1 cellular context compared by ENCODE assay signal in the genomic region with DNA sequence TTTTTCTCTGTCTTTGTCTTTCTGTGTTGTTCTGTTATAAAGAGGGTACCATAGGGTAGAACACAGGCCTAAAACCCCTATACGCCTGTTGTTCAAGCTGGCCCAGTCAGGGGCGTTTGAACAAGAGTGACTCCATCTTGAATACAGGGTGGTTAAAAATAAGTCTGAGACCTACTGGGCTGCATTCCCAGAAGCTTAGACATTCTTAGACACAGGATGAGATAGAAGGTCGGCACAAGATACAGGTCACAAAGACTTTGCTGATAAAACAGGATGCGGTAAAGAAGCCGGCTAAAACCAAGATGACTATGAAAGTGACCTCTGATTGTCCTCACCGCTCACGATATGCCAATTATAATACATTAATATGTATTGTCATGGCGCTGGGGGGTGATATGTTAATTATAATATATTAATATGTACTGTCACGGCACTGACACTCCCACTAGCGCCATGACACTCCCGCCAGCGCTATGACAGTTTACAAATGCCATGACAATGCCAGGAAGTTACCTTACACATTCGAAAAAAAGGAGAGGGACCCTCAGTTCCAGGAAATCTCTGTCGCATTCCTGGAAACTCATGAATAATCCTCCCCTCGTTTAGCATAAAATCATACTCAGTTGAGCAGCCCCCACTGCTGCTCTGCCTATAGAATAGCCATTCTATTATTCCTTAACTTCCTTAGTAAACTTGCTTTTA.
TF ChIP-seq lines count a peak whose summit lies in the region.

No MANE protein-coding gene starts in this region.

TF ChIP-seq in K562, 482 proteins besides CTCF, POLR2A, EP300 and RAD21 (continues in another document):
- TF ChIP-seq GTF2A2 (tag; IDR thresholded peaks at IDR 0.05), result peak; percentile 99
- TF ChIP-seq HDAC2 (IDR thresholded peaks at IDR 0.05), result peak; percentile 25; the same call in 1 of the 2 replicates
- no peak for TF ChIP-seq TFAM (CRISPR knock-in tag; conservative IDR thresholded peaks at IDR 0.05)
- peak; percentile 100 for TF ChIP-seq ZNF311 (CRISPR knock-in tag; IDR thresholded peaks at IDR 0.05)
- no peak for TF ChIP-seq HDAC1 (IDR thresholded peaks at IDR 0.05)
- peak; percentile 100 for TF ChIP-seq TCFL5 (CRISPR knock-in tag; conservative IDR thresholded peaks at IDR 0.05)
- TF ChIP-seq MTA3 (IDR thresholded peaks at IDR 0.05; ENCODE audit: borderline replicate concordance), result no peak
- TF ChIP-seq ZC3H11A (IDR thresholded peaks at IDR 0.05; ENCODE audit: low read depth, low read length), result no peak
- TF ChIP-seq BRF1 (IDR thresholded peaks at IDR 0.05; ENCODE audit: borderline replicate concordance, extremely low read depth, insufficient read length), result no peak
- TF ChIP-seq, protein P1, sequence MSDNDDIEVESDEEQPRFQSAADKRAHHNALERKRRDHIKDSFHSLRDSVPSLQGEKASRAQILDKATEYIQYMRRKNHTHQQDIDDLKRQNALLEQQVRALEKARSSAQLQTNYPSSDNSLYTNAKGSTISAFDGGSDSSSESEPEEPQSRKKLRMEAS (CRISPR knock-in tag; IDR thresholded peaks at IDR 0.05), result no peak
- TF ChIP-seq ZNF384 (IDR thresholded peaks at IDR 0.05; ENCODE audit: low read depth, low read length), result no peak
- peak; percentile 95 for TF ChIP-seq ZNF699 (CRISPR knock-in tag; IDR thresholded peaks at IDR 0.05; ENCODE audit: insufficient replicate concordance)
- TF ChIP-seq, protein P2, sequence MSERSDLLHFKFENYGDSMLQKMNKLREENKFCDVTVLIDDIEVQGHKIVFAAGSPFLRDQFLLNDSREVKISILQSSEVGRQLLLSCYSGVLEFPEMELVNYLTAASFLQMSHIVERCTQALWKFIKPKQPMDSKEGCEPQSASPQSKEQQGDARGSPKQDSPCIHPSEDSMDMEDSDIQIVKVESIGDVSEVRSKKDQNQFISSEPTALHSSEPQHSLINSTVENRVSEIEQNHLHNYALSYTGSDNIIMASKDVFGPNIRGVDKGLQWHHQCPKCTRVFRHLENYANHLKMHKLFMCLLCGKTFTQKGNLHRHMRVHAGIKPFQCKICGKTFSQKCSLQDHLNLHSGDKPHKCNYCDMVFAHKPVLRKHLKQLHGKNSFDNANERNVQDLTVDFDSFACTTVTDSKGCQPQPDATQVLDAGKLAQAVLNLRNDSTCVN (CRISPR knock-in tag; IDR thresholded peaks at IDR 0.05), result peak; percentile 99
- no peak for TF ChIP-seq MTA2 (IDR thresholded peaks at IDR 0.05; ENCODE audit: low read depth)
- TF ChIP-seq, protein P3, sequence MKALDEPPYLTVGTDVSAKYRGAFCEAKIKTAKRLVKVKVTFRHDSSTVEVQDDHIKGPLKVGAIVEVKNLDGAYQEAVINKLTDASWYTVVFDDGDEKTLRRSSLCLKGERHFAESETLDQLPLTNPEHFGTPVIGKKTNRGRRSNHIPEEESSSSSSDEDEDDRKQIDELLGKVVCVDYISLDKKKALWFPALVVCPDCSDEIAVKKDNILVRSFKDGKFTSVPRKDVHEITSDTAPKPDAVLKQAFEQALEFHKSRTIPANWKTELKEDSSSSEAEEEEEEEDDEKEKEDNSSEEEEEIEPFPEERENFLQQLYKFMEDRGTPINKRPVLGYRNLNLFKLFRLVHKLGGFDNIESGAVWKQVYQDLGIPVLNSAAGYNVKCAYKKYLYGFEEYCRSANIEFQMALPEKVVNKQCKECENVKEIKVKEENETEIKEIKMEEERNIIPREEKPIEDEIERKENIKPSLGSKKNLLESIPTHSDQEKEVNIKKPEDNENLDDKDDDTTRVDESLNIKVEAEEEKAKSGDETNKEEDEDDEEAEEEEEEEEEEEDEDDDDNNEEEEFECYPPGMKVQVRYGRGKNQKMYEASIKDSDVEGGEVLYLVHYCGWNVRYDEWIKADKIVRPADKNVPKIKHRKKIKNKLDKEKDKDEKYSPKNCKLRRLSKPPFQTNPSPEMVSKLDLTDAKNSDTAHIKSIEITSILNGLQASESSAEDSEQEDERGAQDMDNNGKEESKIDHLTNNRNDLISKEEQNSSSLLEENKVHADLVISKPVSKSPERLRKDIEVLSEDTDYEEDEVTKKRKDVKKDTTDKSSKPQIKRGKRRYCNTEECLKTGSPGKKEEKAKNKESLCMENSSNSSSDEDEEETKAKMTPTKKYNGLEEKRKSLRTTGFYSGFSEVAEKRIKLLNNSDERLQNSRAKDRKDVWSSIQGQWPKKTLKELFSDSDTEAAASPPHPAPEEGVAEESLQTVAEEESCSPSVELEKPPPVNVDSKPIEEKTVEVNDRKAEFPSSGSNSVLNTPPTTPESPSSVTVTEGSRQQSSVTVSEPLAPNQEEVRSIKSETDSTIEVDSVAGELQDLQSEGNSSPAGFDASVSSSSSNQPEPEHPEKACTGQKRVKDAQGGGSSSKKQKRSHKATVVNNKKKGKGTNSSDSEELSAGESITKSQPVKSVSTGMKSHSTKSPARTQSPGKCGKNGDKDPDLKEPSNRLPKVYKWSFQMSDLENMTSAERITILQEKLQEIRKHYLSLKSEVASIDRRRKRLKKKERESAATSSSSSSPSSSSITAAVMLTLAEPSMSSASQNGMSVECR (CRISPR knock-in tag; IDR thresholded peaks at IDR 0.05), result no peak
- no peak for TF ChIP-seq MCM5 (IDR thresholded peaks at IDR 0.05; ENCODE audit: low read depth)
- peak; percentile 100 for TF ChIP-seq BCL6 (CRISPR knock-in tag; IDR thresholded peaks at IDR 0.05)
- TF ChIP-seq FIP1L1 (IDR thresholded peaks at IDR 0.05; ENCODE audit: low read depth, low read length, poor library complexity, severe bottlenecking), result no peak
- peak; percentile 100 for TF ChIP-seq E2F3 (CRISPR knock-in tag; IDR thresholded peaks at IDR 0.05)
- no peak for TF ChIP-seq MCM2 (IDR thresholded peaks at IDR 0.05; ENCODE audit: low read depth)
- no peak for TF ChIP-seq NBN (IDR thresholded peaks at IDR 0.05; ENCODE audit: low read depth)
- TF ChIP-seq BRD4 (IDR thresholded peaks at IDR 0.05), result no peak
- no peak for TF ChIP-seq DACH1 (IDR thresholded peaks at IDR 0.05; ENCODE audit: partially characterized antibody)
- no peak for TF ChIP-seq FOXJ2 (tag; IDR thresholded peaks at IDR 0.05)
- TF ChIP-seq ZNF507 (tag; conservative IDR thresholded peaks at IDR 0.05), result peak; percentile 86
- no peak for TF ChIP-seq RFX5 (IDR thresholded peaks at IDR 0.05; ENCODE audit: low read depth, low read length)
- TF ChIP-seq KLF6 (CRISPR knock-in tag; IDR thresholded peaks at IDR 0.05; ENCODE audit: borderline replicate concordance), result peak; percentile 100
- peak; percentile 97 for TF ChIP-seq ZNF134 (CRISPR knock-in tag; conservative IDR thresholded peaks at IDR 0.05)
- TF ChIP-seq ZNF785 (CRISPR knock-in tag; IDR thresholded peaks at IDR 0.05), result peak; percentile 99
- TF ChIP-seq ZNF551 (CRISPR knock-in tag; IDR thresholded peaks at IDR 0.05), result peak; percentile 98
- TF ChIP-seq STAG1 (CRISPR knock-in tag; IDR thresholded peaks at IDR 0.05; ENCODE audit: borderline replicate concordance), result no peak
- no peak for TF ChIP-seq U2AF2 (optimal IDR thresholded peaks at IDR 0.05; ENCODE audit: low read depth, low read length)
- no peak for TF ChIP-seq NR2C2 (CRISPR knock-in tag; IDR thresholded peaks at IDR 0.05)
- peak; percentile 94 for TF ChIP-seq NR2C2 (tag; IDR thresholded peaks at IDR 0.05)
- TF ChIP-seq NFIX (CRISPR knock-in tag; IDR thresholded peaks at IDR 0.05; ENCODE audit: low read depth), result peak; percentile 91
- TF ChIP-seq ZFP36 (IDR thresholded peaks at IDR 0.05; ENCODE audit: low read depth, low read length, partially characterized antibody), result no peak
- TF ChIP-seq ARID2 (IDR thresholded peaks at IDR 0.05), result no peak
- TF ChIP-seq PCBP1 (IDR thresholded peaks at IDR 0.05; ENCODE audit: low read depth, low read length, poor library complexity, severe bottlenecking), result no peak
- TF ChIP-seq NFATC3 (IDR thresholded peaks at IDR 0.05), result no peak
- no peak for TF ChIP-seq CEBPG (CRISPR knock-in tag; IDR thresholded peaks at IDR 0.05)
- TF ChIP-seq CEBPG (tag; conservative IDR thresholded peaks at IDR 0.05 in 1 of 2, IDR thresholded peaks at IDR 0.05 in 1 of 2), result peak; percentile 29 to 85; a peak in 3 of 4 replicates
- no peak for TF ChIP-seq ZNF274 (IDR thresholded peaks at IDR 0.05; ENCODE audit: borderline replicate concordance, low read depth, low read length)
- TF ChIP-seq ZNF79 (CRISPR knock-in tag; IDR thresholded peaks at IDR 0.05; ENCODE audit: low read depth), result peak; percentile 100
- TF ChIP-seq ZNF212 (CRISPR knock-in tag; IDR thresholded peaks at IDR 0.05), result peak; percentile 100
- TF ChIP-seq, protein P4, sequence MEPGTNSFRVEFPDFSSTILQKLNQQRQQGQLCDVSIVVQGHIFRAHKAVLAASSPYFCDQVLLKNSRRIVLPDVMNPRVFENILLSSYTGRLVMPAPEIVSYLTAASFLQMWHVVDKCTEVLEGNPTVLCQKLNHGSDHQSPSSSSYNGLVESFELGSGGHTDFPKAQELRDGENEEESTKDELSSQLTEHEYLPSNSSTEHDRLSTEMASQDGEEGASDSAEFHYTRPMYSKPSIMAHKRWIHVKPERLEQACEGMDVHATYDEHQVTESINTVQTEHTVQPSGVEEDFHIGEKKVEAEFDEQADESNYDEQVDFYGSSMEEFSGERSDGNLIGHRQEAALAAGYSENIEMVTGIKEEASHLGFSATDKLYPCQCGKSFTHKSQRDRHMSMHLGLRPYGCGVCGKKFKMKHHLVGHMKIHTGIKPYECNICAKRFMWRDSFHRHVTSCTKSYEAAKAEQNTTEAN (CRISPR knock-in tag; IDR thresholded peaks at IDR 0.05), result no peak
- TF ChIP-seq, protein P5, sequence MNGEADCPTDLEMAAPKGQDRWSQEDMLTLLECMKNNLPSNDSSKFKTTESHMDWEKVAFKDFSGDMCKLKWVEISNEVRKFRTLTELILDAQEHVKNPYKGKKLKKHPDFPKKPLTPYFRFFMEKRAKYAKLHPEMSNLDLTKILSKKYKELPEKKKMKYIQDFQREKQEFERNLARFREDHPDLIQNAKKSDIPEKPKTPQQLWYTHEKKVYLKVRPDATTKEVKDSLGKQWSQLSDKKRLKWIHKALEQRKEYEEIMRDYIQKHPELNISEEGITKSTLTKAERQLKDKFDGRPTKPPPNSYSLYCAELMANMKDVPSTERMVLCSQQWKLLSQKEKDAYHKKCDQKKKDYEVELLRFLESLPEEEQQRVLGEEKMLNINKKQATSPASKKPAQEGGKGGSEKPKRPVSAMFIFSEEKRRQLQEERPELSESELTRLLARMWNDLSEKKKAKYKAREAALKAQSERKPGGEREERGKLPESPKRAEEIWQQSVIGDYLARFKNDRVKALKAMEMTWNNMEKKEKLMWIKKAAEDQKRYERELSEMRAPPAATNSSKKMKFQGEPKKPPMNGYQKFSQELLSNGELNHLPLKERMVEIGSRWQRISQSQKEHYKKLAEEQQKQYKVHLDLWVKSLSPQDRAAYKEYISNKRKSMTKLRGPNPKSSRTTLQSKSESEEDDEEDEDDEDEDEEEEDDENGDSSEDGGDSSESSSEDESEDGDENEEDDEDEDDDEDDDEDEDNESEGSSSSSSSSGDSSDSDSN (IDR thresholded peaks at IDR 0.05; ENCODE audit: borderline replicate concordance in 1 of 2, low read depth in 2 of 2, low read length in 2 of 2), result no peak
- TF ChIP-seq, protein P6, sequence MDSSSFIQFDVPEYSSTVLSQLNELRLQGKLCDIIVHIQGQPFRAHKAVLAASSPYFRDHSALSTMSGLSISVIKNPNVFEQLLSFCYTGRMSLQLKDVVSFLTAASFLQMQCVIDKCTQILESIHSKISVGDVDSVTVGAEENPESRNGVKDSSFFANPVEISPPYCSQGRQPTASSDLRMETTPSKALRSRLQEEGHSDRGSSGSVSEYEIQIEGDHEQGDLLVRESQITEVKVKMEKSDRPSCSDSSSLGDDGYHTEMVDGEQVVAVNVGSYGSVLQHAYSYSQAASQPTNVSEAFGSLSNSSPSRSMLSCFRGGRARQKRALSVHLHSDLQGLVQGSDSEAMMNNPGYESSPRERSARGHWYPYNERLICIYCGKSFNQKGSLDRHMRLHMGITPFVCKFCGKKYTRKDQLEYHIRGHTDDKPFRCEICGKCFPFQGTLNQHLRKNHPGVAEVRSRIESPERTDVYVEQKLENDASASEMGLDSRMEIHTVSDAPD (CRISPR knock-in tag; IDR thresholded peaks at IDR 0.05), result peak; percentile 95
- TF ChIP-seq, protein P7, sequence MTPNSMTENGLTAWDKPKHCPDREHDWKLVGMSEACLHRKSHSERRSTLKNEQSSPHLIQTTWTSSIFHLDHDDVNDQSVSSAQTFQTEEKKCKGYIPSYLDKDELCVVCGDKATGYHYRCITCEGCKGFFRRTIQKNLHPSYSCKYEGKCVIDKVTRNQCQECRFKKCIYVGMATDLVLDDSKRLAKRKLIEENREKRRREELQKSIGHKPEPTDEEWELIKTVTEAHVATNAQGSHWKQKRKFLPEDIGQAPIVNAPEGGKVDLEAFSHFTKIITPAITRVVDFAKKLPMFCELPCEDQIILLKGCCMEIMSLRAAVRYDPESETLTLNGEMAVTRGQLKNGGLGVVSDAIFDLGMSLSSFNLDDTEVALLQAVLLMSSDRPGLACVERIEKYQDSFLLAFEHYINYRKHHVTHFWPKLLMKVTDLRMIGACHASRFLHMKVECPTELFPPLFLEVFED (CRISPR knock-in tag; conservative IDR thresholded peaks at IDR 0.05), result peak; percentile 99
- no peak for TF ChIP-seq CBFA2T2 (conservative IDR thresholded peaks at IDR 0.05)
- TF ChIP-seq, protein P8, sequence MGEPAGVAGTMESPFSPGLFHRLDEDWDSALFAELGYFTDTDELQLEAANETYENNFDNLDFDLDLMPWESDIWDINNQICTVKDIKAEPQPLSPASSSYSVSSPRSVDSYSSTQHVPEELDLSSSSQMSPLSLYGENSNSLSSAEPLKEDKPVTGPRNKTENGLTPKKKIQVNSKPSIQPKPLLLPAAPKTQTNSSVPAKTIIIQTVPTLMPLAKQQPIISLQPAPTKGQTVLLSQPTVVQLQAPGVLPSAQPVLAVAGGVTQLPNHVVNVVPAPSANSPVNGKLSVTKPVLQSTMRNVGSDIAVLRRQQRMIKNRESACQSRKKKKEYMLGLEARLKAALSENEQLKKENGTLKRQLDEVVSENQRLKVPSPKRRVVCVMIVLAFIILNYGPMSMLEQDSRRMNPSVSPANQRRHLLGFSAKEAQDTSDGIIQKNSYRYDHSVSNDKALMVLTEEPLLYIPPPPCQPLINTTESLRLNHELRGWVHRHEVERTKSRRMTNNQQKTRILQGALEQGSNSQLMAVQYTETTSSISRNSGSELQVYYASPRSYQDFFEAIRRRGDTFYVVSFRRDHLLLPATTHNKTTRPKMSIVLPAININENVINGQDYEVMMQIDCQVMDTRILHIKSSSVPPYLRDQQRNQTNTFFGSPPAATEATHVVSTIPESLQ (CRISPR knock-in tag; IDR thresholded peaks at IDR 0.05), result no peak
- no peak for TF ChIP-seq PHF21A (IDR thresholded peaks at IDR 0.05; ENCODE audit: borderline replicate concordance, low read depth)
- TF ChIP-seq POLR2AphosphoS2 (IDR thresholded peaks at IDR 0.05; ENCODE audit: low read length), result no peak
- no peak for TF ChIP-seq PHB2 (IDR thresholded peaks at IDR 0.05; ENCODE audit: low read depth)
- peak; percentile 90 for TF ChIP-seq ZNF707 (CRISPR knock-in tag; conservative IDR thresholded peaks at IDR 0.05)
- TF ChIP-seq PTTG1 (tag; IDR thresholded peaks at IDR 0.05; ENCODE audit: low read depth), result peak; percentile 99
- TF ChIP-seq FOXM1 (IDR thresholded peaks at IDR 0.05; ENCODE audit: low read depth), result no peak
- TF ChIP-seq FOXM1 (CRISPR knock-in tag; IDR thresholded peaks at IDR 0.05; ENCODE audit: low read depth), result no peak
- TF ChIP-seq ASH1L (IDR thresholded peaks at IDR 0.05; ENCODE audit: borderline replicate concordance, low read depth, partially characterized antibody), result no peak
